1 cellular context compared by ENCODE assay signal in genomic region chr6:63598251-63599036, GRCh38.
A peak's percentile ranks its signal among the peaks of the same experiment; 100 is the strongest.
TF ChIP-seq lines count a peak whose summit lies in the region.

No MANE protein-coding gene starts in this region.

TF ChIP-seq in HepG2, 621 proteins besides CTCF, POLR2A, EP300 and RAD21 (continued from another document and continues in another):
- no peak for TF ChIP-seq ZNF609 (CRISPR knock-in tag; IDR thresholded peaks at IDR 0.05; ENCODE audit: borderline replicate concordance)
- no peak for TF ChIP-seq ZNF841 (CRISPR knock-in tag; IDR thresholded peaks at IDR 0.05; ENCODE audit: borderline replicate concordance)
- TF ChIP-seq AKNA (CRISPR knock-in tag; IDR thresholded peaks at IDR 0.05; ENCODE audit: borderline replicate concordance): peak; percentile 47; the same call in 1 of the 2 replicates
- peak; percentile 79; the same call in 1 of the 2 replicates for TF ChIP-seq ZNF138 (CRISPR knock-in tag; IDR thresholded peaks at IDR 0.05; ENCODE audit: low read depth)
- 0 out of 2 replicates have a peak, but pooled peaks have one; percentile 61 for TF ChIP-seq ZNF256 (CRISPR knock-in tag; conservative IDR thresholded peaks at IDR 0.05)
- TF ChIP-seq ZNF703 (CRISPR knock-in tag; IDR thresholded peaks at IDR 0.05; ENCODE audit: borderline replicate concordance): no peak
- TF ChIP-seq NFE2L2 (IDR thresholded peaks at IDR 0.05; ENCODE audit: low read length): no peak
- no peak for TF ChIP-seq ZNF44 (CRISPR knock-in tag; IDR thresholded peaks at IDR 0.05)
- TF ChIP-seq ZNF709 (CRISPR knock-in tag; IDR thresholded peaks at IDR 0.05): peak; percentile 37; the same call in 1 of the 2 replicates
- TF ChIP-seq ZNF24 (IDR thresholded peaks at IDR 0.05): no peak
- no peak; the same call in 1 of the 2 replicates for TF ChIP-seq KDM5A (IDR thresholded peaks at IDR 0.05; ENCODE audit: borderline replicate concordance, low read length)
- TF ChIP-seq ZNF567 (CRISPR knock-in tag; IDR thresholded peaks at IDR 0.05; ENCODE audit: borderline replicate concordance): no peak
- TF ChIP-seq DPF2 (CRISPR knock-in tag; IDR thresholded peaks at IDR 0.05; ENCODE audit: borderline replicate concordance, low read depth): no peak
- no peak for TF ChIP-seq E2F5 (CRISPR knock-in tag; conservative IDR thresholded peaks at IDR 0.05)
- peak; percentile 74 for TF ChIP-seq FOXA3 (CRISPR knock-in tag; IDR thresholded peaks at IDR 0.05)
- TF ChIP-seq CENPT (CRISPR knock-in tag; IDR thresholded peaks at IDR 0.05; ENCODE audit: low read depth): no peak
- no peak for TF ChIP-seq ZNF713 (CRISPR knock-in tag; IDR thresholded peaks at IDR 0.05)
- TF ChIP-seq HMG20A (CRISPR knock-in tag; IDR thresholded peaks at IDR 0.05; ENCODE audit: borderline replicate concordance): peak; percentile 46; the same call in 1 of the 2 replicates
- no peak for TF ChIP-seq PCBP2 (optimal IDR thresholded peaks at IDR 0.05; ENCODE audit: low read depth, low read length, poor library complexity, severe bottlenecking)
- TF ChIP-seq ZNF142 (CRISPR knock-in tag; IDR thresholded peaks at IDR 0.05): peak; percentile 71
- no peak for TF ChIP-seq ZNF546 (CRISPR knock-in tag; conservative IDR thresholded peaks at IDR 0.05)
- TF ChIP-seq ZMYM4 (CRISPR knock-in tag; IDR thresholded peaks at IDR 0.05): peak; percentile 98
- TF ChIP-seq ZNF333 (CRISPR knock-in tag; IDR thresholded peaks at IDR 0.05; ENCODE audit: borderline replicate concordance): no peak
- TF ChIP-seq ZNF296 (CRISPR knock-in tag; conservative IDR thresholded peaks at IDR 0.05): no peak
- 0 out of 2 replicates have a peak, but pooled peaks have one; percentile 38 for TF ChIP-seq ETV6 (CRISPR knock-in tag; conservative IDR thresholded peaks at IDR 0.05)
- TF ChIP-seq ZNF441 (CRISPR knock-in tag; IDR thresholded peaks at IDR 0.05; ENCODE audit: borderline replicate concordance): peak; percentile 83; the same call in 1 of the 2 replicates
- peak; percentile 73; the same call in 1 of the 2 replicates for TF ChIP-seq ZFP90 (CRISPR knock-in tag; IDR thresholded peaks at IDR 0.05; ENCODE audit: borderline replicate concordance)
- TF ChIP-seq SMAD9 (CRISPR knock-in tag; IDR thresholded peaks at IDR 0.05): no peak; the same call in 1 of the 2 replicates
- no peak for TF ChIP-seq CHD2 (IDR thresholded peaks at IDR 0.05; ENCODE audit: low read depth, low read length)
- no peak for TF ChIP-seq IKZF1 (IDR thresholded peaks at IDR 0.05)
- peak; percentile 63; the same call in 1 of the 2 replicates for TF ChIP-seq SIN3B (IDR thresholded peaks at IDR 0.05; ENCODE audit: low read length)
- peak; percentile 20; the same call in 1 of the 2 replicates for TF ChIP-seq CEBPG (CRISPR knock-in tag; IDR thresholded peaks at IDR 0.05)
- TF ChIP-seq HDAC1 (CRISPR knock-in tag; IDR thresholded peaks at IDR 0.05): peak; percentile 45
- no peak; the same call in 1 of the 2 replicates for TF ChIP-seq ZNF569 (CRISPR knock-in tag; IDR thresholded peaks at IDR 0.05; ENCODE audit: borderline replicate concordance)
- peak; percentile 59; the same call in 1 of the 2 replicates for TF ChIP-seq ZNF264 (CRISPR knock-in tag; IDR thresholded peaks at IDR 0.05)
- TF ChIP-seq KLF16 (CRISPR knock-in tag; IDR thresholded peaks at IDR 0.05): peak in 1 of 2 experiments; percentile 61; a peak in 1 of 4 replicates
- no peak for TF ChIP-seq ZNF235 (CRISPR knock-in tag; IDR thresholded peaks at IDR 0.05; ENCODE audit: borderline replicate concordance)
- TF ChIP-seq ZC3H4 (CRISPR knock-in tag; IDR thresholded peaks at IDR 0.05; ENCODE audit: borderline replicate concordance): no peak
- peak; percentile 65; the same call in 1 of the 2 replicates for TF ChIP-seq GATAD1 (CRISPR knock-in tag; IDR thresholded peaks at IDR 0.05)
- no peak for TF ChIP-seq HMGXB3 (CRISPR knock-in tag; IDR thresholded peaks at IDR 0.05; ENCODE audit: borderline replicate concordance)
- peak; percentile 52; the same call in 1 of the 2 replicates for TF ChIP-seq MIXL1 (CRISPR knock-in tag; IDR thresholded peaks at IDR 0.05)
